Comparison of ENCODE assay signal across 31 cellular contexts in genomic region chr10:90480466-90480865, GRCh38.
"Had no signal": no experiment of that assay in that cellular context is flagged by ENCODE, and none has a peak within 500 bp of the region (broad histone marks: within the 10 kb centered on the region; RNA-seq: fewer than 3 reads in every experiment).

No MANE protein-coding gene starts in this region.

- H3K9me3 ChIP-seq: body of pancreas, colonic mucosa, gastrocnemius medialis, heart left ventricle had no signal

- H3K4me3 ChIP-seq: body of pancreas, cardiac muscle cell, colonic mucosa, gastrocnemius medialis, heart left ventricle had no signal

- H3K4me1 ChIP-seq: body of pancreas, colonic mucosa, gastrocnemius medialis, heart left ventricle had no signal

- H3K36me3 ChIP-seq: cardiac muscle cell, colonic mucosa, gastrocnemius medialis, heart left ventricle had no signal

- H3K27ac Mint-ChIP-seq: activated CD8-positive, alpha-beta T cell treated with anti-CD3 and anti-CD28 coated beads for 36 hours; activated naive CD8-positive, alpha-beta T cell; activated T-helper 17 cell treated with anti-CD3 and anti-CD28 coated beads, Interleukin-2, amount 50 U/mL, for 72 hours; WTC11 had no signal

- H3K36me3 Mint-ChIP-seq: activated naive CD8-positive, alpha-beta T cell; WTC11 had no signal

- H3K27me3 ChIP-seq: body of pancreas, cardiac muscle cell, colonic mucosa, gastrocnemius medialis, heart left ventricle had no signal

- H3K4me1 Mint-ChIP-seq: activated T-helper 17 cell treated with anti-CD3 and anti-CD28 coated beads, Interleukin-2, amount 50 U/mL, for 72 hours had no signal

- H3K4me3 Mint-ChIP-seq: activated CD8-positive, alpha-beta T cell treated with anti-CD3 and anti-CD28 coated beads for 36 hours; activated naive CD8-positive, alpha-beta T cell; activated T-cell treated with anti-CD3 and anti-CD28 coated beads, Interleukin-2, amount 50 U/mL, for 4 hours; activated T-helper 17 cell treated with anti-CD3 and anti-CD28 coated beads, Interleukin-2, amount 50 U/mL, for 72 hours; WTC11 had no signal

- H3K9me3 Mint-ChIP-seq: activated CD8-positive, alpha-beta T cell treated with anti-CD3 and anti-CD28 coated beads for 36 hours; activated T-cell treated with anti-CD3 and anti-CD28 coated beads, Interleukin-2, amount 50 U/mL, for 4 hours; activated T-helper 17 cell treated with anti-CD3 and anti-CD28 coated beads, Interleukin-2, amount 50 U/mL, for 72 hours; WTC11 had no signal

- DNase-seq: activated CD4-positive, alpha-beta T cell treated with anti-CD3 and anti-CD28 coated beads for 1 hour; activated CD4-positive, alpha-beta T cell treated with anti-CD3 and anti-CD28 coated beads for 48 hours; activated CD4-positive, alpha-beta T cell treated with anti-CD3 and anti-CD28 coated beads, Interleukin-2, amount 50 U/mL, for 1 hour; activated CD4-positive, alpha-beta T cell treated with anti-CD3 and anti-CD28 coated beads, Interleukin-2, amount 50 U/mL, for 48 hours; activated CD8-positive, alpha-beta memory T cell treated with anti-CD3 and anti-CD28 coated beads for 24 hours; activated CD8-positive, alpha-beta T cell treated with anti-CD3 and anti-CD28 coated beads for 36 hours; activated effector memory CD4-positive, alpha-beta T cell treated with Interleukin-2 at 50 U/mL for 16 hours; activated gamma-delta T cell treated with Interleukin-2 at 50 U/mL for 16 hours; activated naive CD4-positive, alpha-beta T cell treated with anti-CD3 and anti-CD28 coated beads, Interleukin-2, amount 50 U/mL, for 16 hours; activated naive CD4-positive, alpha-beta T cell treated with Interleukin-2 at 50 U/mL for 16 hours; activated T-cell treated with anti-CD3 and anti-CD28 coated beads, Interleukin-2, amount 50 U/mL, for 4 hours; amygdala; aorta; body of pancreas; central memory CD4-positive, alpha-beta T cell; cerebellar nuclear complex; colonic mucosa; effector CD8-positive, alpha-beta T cell; foreskin fibroblast; gastrocnemius medialis; glutamatergic neuron; heart left ventricle; T-helper 2 cell had no signal

- H3K27ac ChIP-seq: body of pancreas, cardiac muscle cell, colonic mucosa, gastrocnemius medialis, heart left ventricle, VCaP had no signal

- H3K27me3 Mint-ChIP-seq: activated CD8-positive, alpha-beta T cell treated with anti-CD3 and anti-CD28 coated beads for 36 hours; activated naive CD8-positive, alpha-beta T cell; activated T-helper 17 cell treated with anti-CD3 and anti-CD28 coated beads, Interleukin-2, amount 50 U/mL, for 72 hours had no signal

- ATAC-seq: activated CD8-positive, alpha-beta T cell treated with anti-CD3 and anti-CD28 coated beads for 36 hours; activated T-cell treated with anti-CD3 and anti-CD28 coated beads, Interleukin-2, amount 50 U/mL, for 4 hours; activated T-helper 17 cell treated with anti-CD3 and anti-CD28 coated beads, Interleukin-2, amount 50 U/mL, for 72 hours; body of pancreas; esophagus mucosa; gastrocnemius medialis; heart left ventricle; WTC11 had no signal

- FAIRE-seq: endometrium, endothelial cell of umbilical vein had no signal
